8 cellular contexts compared by ENCODE assay signal in genomic region chr11:117817213-117818035, GRCh38. TPM values are rescaled to one million over a fixed set of nuclear protein-coding genes. Genes with fewer than 3 reads are reported as not detected.
A peak's percentile ranks its signal among the peaks of the same experiment; 100 is the strongest.
DNase-seq lines count a peak whose midpoint lies in the region; ATAC-seq, FAIRE-seq and TF ChIP-seq lines count a peak whose summit lies in the region.

No MANE protein-coding gene starts in this region.

- H3K9me3 Mint-ChIP-seq in activated naive CD8-positive, alpha-beta T cell treated with anti-CD3 and anti-CD28 coated beads, Interleukin-2, amount 50 U/mL, for 24 hours = no peaks in the 10 kb centered on the region

- no peak for FAIRE-seq in urothelium cell line (lab: Jason Lieb, UNC)

- H3K36me3 Mint-ChIP-seq in activated naive CD8-positive, alpha-beta T cell treated with anti-CD3 and anti-CD28 coated beads, Interleukin-2, amount 50 U/mL, for 24 hours (ENCODE audit: low read depth) = peaks cover 5% of the 10 kb centered on the region

- H3K36me3 ChIP-seq in SU-DHL-6 (ENCODE audit: low read length) (no peaks in the 10 kb centered on the region), heart left ventricle (no peaks in the 10 kb centered on the region), prostate gland (no peaks in the 10 kb centered on the region)

- no peak for TF ChIP-seq POLR2A in heart left ventricle (IDR thresholded peaks at IDR 0.05)
- TF ChIP-seq POLR2A in prostate gland (IDR thresholded peaks at IDR 0.05) = no peak

- peak; percentile 32 for ATAC-seq in GM19035 (IDR thresholded peaks at IDR 0.05; ENCODE audit: unreplicated experiment)
- ATAC-seq in activated naive CD8-positive, alpha-beta T cell treated with anti-CD3 and anti-CD28 coated beads, Interleukin-2, amount 50 U/mL, for 24 hours = peak; percentile 55
- ATAC-seq in heart left ventricle = peak; percentile 43 to 73 (median 67)

- intact Hi-C loops in heart left ventricle (cut with DNase I) = loop anchor here in 9 of 10 donors (1.0 to 5.0 kb wide), 8 partner anchors 129 to 391 kb away; no protein-coding TSS in a partner anchor
- intact Hi-C loops in prostate gland (cut with DNase I) = loop anchor here (2.0 to 5.0 kb wide), 3 partner anchors 235 to 391 kb away; no protein-coding TSS in a partner anchor

- H3K4me1 ChIP-seq in heart left ventricle = peaks cover 0 to 59% (median 27%) of the 10 kb centered on the region in 12 donors
- peaks cover 5% of the 10 kb centered on the region for H3K4me1 ChIP-seq in prostate gland (replicated peaks)

- no peak overlapping the region for H3K4me2 ChIP-seq in SU-DHL-6 (ENCODE audit: low read depth, low read length, poor library complexity, severe bottlenecking)

- TF ChIP-seq CTCF in SU-DHL-6 (IDR thresholded peaks at IDR 0.05; ENCODE audit: insufficient read depth, low read length, poor library complexity, severe bottlenecking) (peak; percentile 97), heart left ventricle (IDR thresholded peaks at IDR 0.05) (peak; percentile 97 to 100 (median 99)), prostate gland (IDR thresholded peaks at IDR 0.05) (peak; percentile 97 to 99 (median 98))

- H3K27ac Mint-ChIP-seq in activated naive CD8-positive, alpha-beta T cell treated with anti-CD3 and anti-CD28 coated beads, Interleukin-2, amount 50 U/mL, for 24 hours = peak overlapping the region; percentile 99

- H3K27me3 Mint-ChIP-seq in activated naive CD8-positive, alpha-beta T cell treated with anti-CD3 and anti-CD28 coated beads, Interleukin-2, amount 50 U/mL, for 24 hours = no peaks in the 10 kb centered on the region

- peaks cover 66% of the 10 kb centered on the region for H3K4me1 Mint-ChIP-seq in activated naive CD8-positive, alpha-beta T cell treated with anti-CD3 and anti-CD28 coated beads, Interleukin-2, amount 50 U/mL, for 24 hours

- H3K4me3 ChIP-seq in SU-DHL-6 (ENCODE audit: insufficient read depth, low read length, poor library complexity, severe bottlenecking) = no peak overlapping the region
- peak overlapping the region in 6 of 12 donors; percentile 7 to 47 (median 32) for H3K4me3 ChIP-seq in heart left ventricle
- no peak overlapping the region for H3K4me3 ChIP-seq in prostate gland

- no peaks in the 10 kb centered on the region for H3F3A ChIP-seq in SU-DHL-6 (ENCODE audit: insufficient read depth)

- no peaks in the 10 kb centered on the region for H3K9me2 ChIP-seq in SU-DHL-6 (replicated peaks; ENCODE audit: insufficient read depth, low read length)

- H2AFZ ChIP-seq in SU-DHL-6 (ENCODE audit: low read depth, low read length, severe bottlenecking) = no peak overlapping the region

- DNase-seq in AML-193 (lab: John Stamatoyannopoulos, UW) (peak; percentile 52 to 54), MV-4-11 (lab: John Stamatoyannopoulos, UW) (peak; percentile 60), heart left ventricle (peak; percentile 78 to 88 (median 80)), prostate gland (ENCODE audit: low spot score) (peak; percentile 57), urothelium cell line (ENCODE audit: low spot score) (peak; percentile 64)
- DNase-seq in activated naive CD8-positive, alpha-beta T cell treated with anti-CD3 and anti-CD28 coated beads, Interleukin-2, amount 50 U/mL, for 24 hours = peak; percentile 96

- WGBS in heart left ventricle, 4 donors = 18 to 34% (median 26%) methylated on average over 19 to 21 of the region's 21 CpGs
- WGBS in prostate gland = 24% methylated on average over 21 of the region's 21 CpGs

- H3K9ac ChIP-seq in SU-DHL-6 (ENCODE audit: low read length) = no peak overlapping the region

- peak overlapping the region; percentile 72 for H3K4me3 Mint-ChIP-seq in activated naive CD8-positive, alpha-beta T cell treated with anti-CD3 and anti-CD28 coated beads, Interleukin-2, amount 50 U/mL, for 24 hours

- no peak overlapping the region for H3K27ac ChIP-seq in SU-DHL-6 (ENCODE audit: low read depth, low read length)
- H3K27ac ChIP-seq in heart left ventricle = peak overlapping the region in 6 of 12 donors; percentile 28 to 75 (median 42)
- H3K27ac ChIP-seq in prostate gland = peak overlapping the region in 1 of 2 donors; percentile 13

- H4K20me1 ChIP-seq in SU-DHL-6 (ENCODE audit: low read depth, low read length) = no peaks in the 10 kb centered on the region

- no peaks in the 10 kb centered on the region for H3K79me2 ChIP-seq in SU-DHL-6 (ENCODE audit: insufficient read depth, low read length)

- H3K27me3 ChIP-seq in SU-DHL-6 (ENCODE audit: low read length) = no peaks in the 10 kb centered on the region
- H3K27me3 ChIP-seq in heart left ventricle = no peaks in the 10 kb centered on the region
- no peaks in the 10 kb centered on the region for H3K27me3 ChIP-seq in prostate gland (replicated peaks; ENCODE audit: insufficient read depth)

- no peaks in the 10 kb centered on the region for H3K9me3 ChIP-seq in SU-DHL-6 (ENCODE audit: insufficient read depth, low read length)
- no peaks in the 10 kb centered on the region for H3K9me3 ChIP-seq in heart left ventricle
- no peaks in the 10 kb centered on the region for H3K9me3 ChIP-seq in prostate gland

RNA-seq across cellular contexts. Expression of gene FXYD2, which starts 7.1 kb away (rescaled TPM):
- total RNA-seq in heart left ventricle (1 to 10 TPM in 5 of 9 donors, under 1 TPM in 3, not detected in 1; 0.48 to 2.7 (median 1.8) TPM), prostate gland (1 to 10 TPM in 1 of 2 donors, under 1 TPM in 1; 0.87 to 1.8 TPM)
- 1 to 10 TPM in 1 of 2 donors, under 1 TPM in 1; 0.53 to 1.8 TPM for polyA plus RNA-seq in heart left ventricle

RNA-seq across cellular contexts. Expression of gene DSCAML1, which starts 20.4 kb away (rescaled TPM):
- 1 to 10 TPM in 3 of 9 donors, under 1 TPM in 6; 0.05 to 1.7 (median 0.81) TPM for total RNA-seq in heart left ventricle
- under 1 TPM; 0.11 to 0.76 TPM for polyA plus RNA-seq in heart left ventricle
- total RNA-seq in prostate gland = 1 to 10 TPM in 1 of 2 donors, under 1 TPM in 1; 0.14 to 2.8 TPM

RNA-seq across cellular contexts. Expression of gene FXYD6, which starts 59.0 kb away (rescaled TPM):
- total RNA-seq in heart left ventricle (10 to 100 TPM; 24.6 to 51.2 (median 35.0) TPM), prostate gland (100 to 1,000 TPM in 1 of 2 donors, 10 to 100 TPM in 1; 29.6 to 366 TPM)
- polyA plus RNA-seq in heart left ventricle = 10 to 100 TPM; 51.2 to 54.0 TPM
